ENCODE assay signal across 24 cellular contexts in the genomic region with DNA sequence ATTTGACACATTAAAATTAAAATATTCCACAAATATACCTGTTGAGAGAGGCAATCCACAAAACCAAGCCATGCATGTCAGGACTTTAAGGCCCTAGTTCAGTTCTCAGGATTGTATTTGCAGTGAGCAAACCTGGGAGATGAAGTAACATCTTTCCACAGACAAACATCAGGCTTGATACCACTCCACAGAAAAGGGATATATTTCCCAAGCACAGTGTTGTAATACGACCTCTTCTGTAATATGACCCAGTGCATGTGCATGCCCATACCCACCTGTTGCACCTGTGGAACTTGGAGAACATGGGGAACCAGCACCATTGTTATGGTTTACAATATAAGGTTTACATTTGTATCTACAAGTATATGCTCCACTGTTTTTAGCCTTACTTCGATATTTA.
DNase-seq lines count a peak whose midpoint lies in the region; TF ChIP-seq lines count a peak whose summit lies in the region.
"Had no signal": no experiment of that assay in that cellular context is flagged by ENCODE, and none has a peak within 500 bp of the region (broad histone marks: within the 10 kb centered on the region; RNA-seq: fewer than 3 reads in every experiment).

No MANE protein-coding gene starts in this region.

- H3K4me3 ChIP-seq in HEK293 (ENCODE audit: low read depth, low read length) (no peak overlapping the region), uterus (no peak overlapping the region)
- H3K4me3 ChIP-seq: body of pancreas, lower lobe of right lung, thyroid gland had no signal

- CTCF ChIA-PET in HEK293 (lab: Yijun Ruan, JAX) = no interaction called here

- TF ChIP-seq POLR2A in uterus (IDR thresholded peaks at IDR 0.05) = no peak

- peak; percentile 72 for DNase-seq in DMS153 (lab: John Stamatoyannopoulos, UW)
- DNase-seq in NCI-H510A (lab: John Stamatoyannopoulos, UW) = peak; percentile 90
- DNase-seq in left kidney (ENCODE audit: low read depth, low spot score) = peak; percentile 31
- DNase-seq in NCI-H2081 (lab: John Stamatoyannopoulos, UW) = no peak
- no peak for DNase-seq in uterus
- DNase-seq in activated gamma-delta T cell treated with Interleukin-2 at 50 U/mL for 16 hours = no peak
- DNase-seq: ACHN; activated CD4-positive, alpha-beta T cell treated with anti-CD3 and anti-CD28 coated beads for 4 hours; activated naive CD4-positive, alpha-beta T cell treated with anti-CD3 and anti-CD28 coated beads, Interleukin-2, amount 50 U/mL, for 16 hours; body of pancreas; CD4-positive, alpha-beta memory T cell; head of caudate nucleus; KBM-7; kidney; lower lobe of right lung; midbrain; naive B cell; NCI-H1436 treated with DMSO at 0.1 percent for 48 hours; NCI-H446 treated with DMSO at 0.1 percent for 48 hours; SHP77; stimulated activated naive CD8-positive, alpha-beta T cell treated with anti-CD3 and anti-CD28 coated beads, Interleukin-15, amount 100 ng/mL, for 72 hours; thyroid gland had no signal

- TF ChIP-seq CTCF in HEK293 (tag by site-specific recombination; IDR thresholded peaks at IDR 0.05) (no peak), uterus (IDR thresholded peaks at IDR 0.05) (no peak)

- intact Hi-C loops in uterus (cut with DNase I; ENCODE audit: low total_unique reads) = no loop called here

- H3K27me3 ChIP-seq in uterus = no peaks in the 10 kb centered on the region
- H3K27me3 ChIP-seq: body of pancreas, neutrophil, thyroid gland had no signal

- POLR2A ChIA-PET in HEK293 (lab: Yijun Ruan, JAX) = no interaction called here

- H3K27ac ChIP-seq in HEK293 (ENCODE audit: extremely low read depth, low read depth, low read length) (no peak overlapping the region), uterus (no peak overlapping the region)
- H3K27ac ChIP-seq: body of pancreas, lower lobe of right lung, neutrophil, thyroid gland had no signal

- H3K36me3 ChIP-seq in HEK293 (ENCODE audit: control insufficient read depth in 2 of 2, insufficient read depth in 1 of 2, low read length in 2 of 2) (no peaks in the 10 kb centered on the region), uterus (no peaks in the 10 kb centered on the region)
- H3K36me3 ChIP-seq: lower lobe of right lung, neutrophil, thyroid gland had no signal

- no peaks in the 10 kb centered on the region for H3K9me3 ChIP-seq in HEK293 (ENCODE audit: control insufficient read depth, insufficient read depth, low read depth, low read length)
- H3K9me3 ChIP-seq in uterus = no peaks in the 10 kb centered on the region
- H3K9me3 ChIP-seq: body of pancreas, lower lobe of right lung, neutrophil, thyroid gland had no signal

- H3K4me1 ChIP-seq in HEK293 (ENCODE audit: control insufficient read depth, insufficient read depth, low read length) (no peaks in the 10 kb centered on the region), uterus (no peaks in the 10 kb centered on the region)
- H3K4me1 ChIP-seq: body of pancreas, lower lobe of right lung had no signal

TF ChIP-seq in HEK293, 187 proteins besides CTCF, POLR2A, EP300 and RAD21:
- TF ChIP-seq GLIS2 (tag by site-specific recombination; IDR thresholded peaks at IDR 0.05) (no peak), ZNF510 (tag by site-specific recombination; IDR thresholded peaks at IDR 0.05; ENCODE audit: insufficient replicate concordance) (no peak), SCRT2 (tag by site-specific recombination; IDR thresholded peaks at IDR 0.05) (peak; percentile 97), SCRT1 (tag by site-specific recombination; IDR thresholded peaks at IDR 0.05; ENCODE audit: borderline replicate concordance) (peak; percentile 85)
- TF ChIP-seq, protein P1, sequence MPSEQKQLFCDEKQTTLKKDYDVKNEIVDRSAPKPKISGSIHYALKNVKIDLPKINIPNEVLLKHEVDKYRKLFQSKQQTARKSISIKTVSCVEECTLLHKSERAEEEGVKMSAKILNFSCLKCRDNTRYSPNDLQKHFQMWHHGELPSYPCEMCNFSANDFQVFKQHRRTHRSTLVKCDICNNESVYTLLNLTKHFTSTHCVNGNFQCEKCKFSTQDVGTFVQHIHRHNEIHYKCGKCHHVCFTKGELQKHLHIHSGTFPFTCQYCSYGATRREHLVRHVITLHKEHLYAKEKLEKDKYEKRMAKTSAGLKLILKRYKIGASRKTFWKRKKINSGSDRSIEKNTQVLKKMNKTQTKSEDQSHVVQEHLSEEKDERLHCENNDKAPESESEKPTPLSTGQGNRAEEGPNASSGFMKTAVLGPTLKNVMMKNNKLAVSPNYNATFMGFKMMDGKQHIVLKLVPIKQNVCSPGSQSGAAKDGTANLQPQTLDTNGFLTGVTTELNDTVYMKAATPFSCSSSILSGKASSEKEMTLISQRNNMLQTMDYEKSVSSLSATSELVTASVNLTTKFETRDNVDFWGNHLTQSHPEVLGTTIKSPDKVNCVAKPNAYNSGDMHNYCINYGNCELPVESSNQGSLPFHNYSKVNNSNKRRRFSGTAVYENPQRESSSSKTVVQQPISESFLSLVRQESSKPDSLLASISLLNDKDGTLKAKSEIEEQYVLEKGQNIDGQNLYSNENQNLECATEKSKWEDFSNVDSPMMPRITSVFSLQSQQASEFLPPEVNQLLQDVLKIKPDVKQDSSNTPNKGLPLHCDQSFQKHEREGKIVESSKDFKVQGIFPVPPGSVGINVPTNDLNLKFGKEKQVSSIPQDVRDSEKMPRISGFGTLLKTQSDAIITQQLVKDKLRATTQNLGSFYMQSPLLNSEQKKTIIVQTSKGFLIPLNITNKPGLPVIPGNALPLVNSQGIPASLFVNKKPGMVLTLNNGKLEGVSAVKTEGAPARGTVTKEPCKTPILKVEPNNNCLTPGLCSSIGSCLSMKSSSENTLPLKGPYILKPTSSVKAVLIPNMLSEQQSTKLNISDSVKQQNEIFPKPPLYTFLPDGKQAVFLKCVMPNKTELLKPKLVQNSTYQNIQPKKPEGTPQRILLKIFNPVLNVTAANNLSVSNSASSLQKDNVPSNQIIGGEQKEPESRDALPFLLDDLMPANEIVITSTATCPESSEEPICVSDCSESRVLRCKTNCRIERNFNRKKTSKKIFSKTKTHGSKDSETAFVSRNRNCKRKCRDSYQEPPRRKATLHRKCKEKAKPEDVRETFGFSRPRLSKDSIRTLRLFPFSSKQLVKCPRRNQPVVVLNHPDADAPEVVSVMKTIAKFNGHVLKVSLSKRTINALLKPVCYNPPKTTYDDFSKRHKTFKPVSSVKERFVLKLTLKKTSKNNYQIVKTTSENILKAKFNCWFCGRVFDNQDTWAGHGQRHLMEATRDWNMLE (tag by site-specific recombination; conservative IDR thresholded peaks at IDR 0.05; ENCODE audit: low read depth) = no peak
- TF ChIP-seq, protein P2, sequence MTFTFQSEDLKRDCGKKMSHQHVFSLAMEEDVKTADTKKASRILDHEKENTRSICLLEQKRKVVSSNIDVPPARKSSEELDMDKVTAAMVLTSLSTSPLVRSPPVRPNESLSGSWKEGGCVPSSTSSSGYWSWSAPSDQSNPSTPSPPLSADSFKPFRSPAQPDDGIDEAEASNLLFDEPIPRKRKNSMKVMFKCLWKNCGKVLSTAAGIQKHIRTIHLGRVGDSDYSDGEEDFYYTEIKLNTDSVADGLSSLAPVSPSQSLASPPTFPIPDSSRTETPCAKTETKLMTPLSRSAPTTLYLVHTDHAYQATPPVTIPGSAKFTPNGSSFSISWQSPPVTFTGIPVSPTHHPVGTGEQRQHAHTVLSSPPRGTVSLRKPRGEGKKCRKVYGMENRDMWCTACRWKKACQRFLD (tag by site-specific recombination; IDR thresholded peaks at IDR 0.05) = no peak

Comparison
In these comparisons a context has a peak if more than half of its experiments do, and no peak if none do; other contexts are left out.
1. DNase-seq: peak in DMS153 (single experiment), NCI-H510A (single experiment) and left kidney (single experiment); none in NCI-H2081 (0 of 2), uterus (0 of 2) and activated gamma-delta T cell treated with Interleukin-2 at 50 U/mL for 16 hours (single experiment).